Comparison of ENCODE assay signal across 9 cellular contexts in genomic region chr11:107043242-107043991, GRCh38. TPM values are rescaled to one million over a fixed set of nuclear protein-coding genes. Genes with fewer than 3 reads are reported as not detected.
DNase-seq lines count a peak whose midpoint lies in the region; TF ChIP-seq lines count a peak whose summit lies in the region.
"Had no signal": no experiment of that assay in that cellular context is flagged by ENCODE, and none has a peak within 500 bp of the region (broad histone marks: within the 10 kb centered on the region; RNA-seq: fewer than 3 reads in every experiment).

No MANE protein-coding gene starts in this region.

- no peak overlapping the region for H3K27ac ChIP-seq in CD4-positive, alpha-beta memory T cell (ENCODE audit: low read depth, low read length)

- no peak for TF ChIP-seq CTCF in GM10266 (IDR thresholded peaks at IDR 0.05; ENCODE audit: control insufficient read depth, insufficient read depth, low read depth, missing control alignments)
- no peak for TF ChIP-seq CTCF in foreskin fibroblast (IDR thresholded peaks at IDR 0.05; ENCODE audit: low read depth, low read length)

- POLR2A ChIA-PET in CD4-positive, alpha-beta memory T cell (lab: Charles Lee; ENCODE audit: partially characterized antibody), result no interaction called here

- CTCF ChIA-PET in activated naive CD4-positive, alpha-beta T cell treated with anti-CD3 and anti-CD28 coated beads for 36 hours (lab: Charles Lee), result interaction anchor here (1.2 kb wide), 1 partner anchor 124 kb away, joined by 3 read pairs; no protein-coding TSS in a partner anchor
- CTCF ChIA-PET in CD4-positive, alpha-beta memory T cell (lab: Charles Lee; ENCODE audit: partially characterized antibody), result no interaction called here

- H3K4me3 ChIP-seq in foreskin fibroblast (ENCODE audit: low read depth in 1 of 2, low read length in 2 of 2), result no peak overlapping the region
- H3K4me3 ChIP-seq in CD4-positive, alpha-beta memory T cell (ENCODE audit: low read length in 2 of 2), result no peak overlapping the region

- H3K36me3 Mint-ChIP-seq in activated naive CD4-positive, alpha-beta T cell treated with anti-CD3 and anti-CD28 coated beads for 36 hours (ENCODE audit: low read depth), result no peaks in the 10 kb centered on the region
- H3K36me3 Mint-ChIP-seq in CD4-positive, alpha-beta memory T cell, result no peaks in the 10 kb centered on the region
- H3K36me3 Mint-ChIP-seq: brain had no signal

- H3K4me1 ChIP-seq in CD4-positive, alpha-beta memory T cell (ENCODE audit: insufficient read depth, low read length), result no peaks in the 10 kb centered on the region

- peaks cover 6% of the 10 kb centered on the region for H3K9me3 Mint-ChIP-seq in activated naive CD4-positive, alpha-beta T cell treated with anti-CD3 and anti-CD28 coated beads for 36 hours
- H3K9me3 Mint-ChIP-seq in CD4-positive, alpha-beta memory T cell, result peaks cover 0 to 20% (median 10%) of the 10 kb centered on the region in 8 donors

- H3K27me3 ChIP-seq in CD4-positive, alpha-beta memory T cell (ENCODE audit: insufficient read depth, low read length), result no peaks in the 10 kb centered on the region

- H3K27me3 Mint-ChIP-seq in activated naive CD4-positive, alpha-beta T cell treated with anti-CD3 and anti-CD28 coated beads for 36 hours (ENCODE audit: low read depth), result no peaks in the 10 kb centered on the region
- no peaks in the 10 kb centered on the region for H3K27me3 Mint-ChIP-seq in CD4-positive, alpha-beta memory T cell
- H3K27me3 Mint-ChIP-seq: brain had no signal

- no peaks in the 10 kb centered on the region for H3K4me1 Mint-ChIP-seq in activated naive CD4-positive, alpha-beta T cell treated with anti-CD3 and anti-CD28 coated beads for 36 hours (ENCODE audit: low read depth)
- no peaks in the 10 kb centered on the region for H3K4me1 Mint-ChIP-seq in CD4-positive, alpha-beta memory T cell

- H3K27ac Mint-ChIP-seq in activated naive CD4-positive, alpha-beta T cell treated with anti-CD3 and anti-CD28 coated beads for 36 hours, result no peak overlapping the region
- no peak overlapping the region for H3K27ac Mint-ChIP-seq in CD4-positive, alpha-beta memory T cell

- intact Hi-C loops in activated naive CD4-positive, alpha-beta T cell treated with anti-CD3 and anti-CD28 coated beads for 36 hours (cut with micrococcal nuclease), result no loop called here
- intact Hi-C loops in CD4-positive, alpha-beta memory T cell (cut with micrococcal nuclease), result no loop called here

- H3K4me3 Mint-ChIP-seq in activated naive CD4-positive, alpha-beta T cell treated with anti-CD3 and anti-CD28 coated beads for 36 hours, result no peak overlapping the region
- no peak overlapping the region for H3K4me3 Mint-ChIP-seq in CD4-positive, alpha-beta memory T cell

- DNase-seq in GM10266 (ENCODE audit: extremely low spot score), result peak; percentile 31
- DNase-seq in H4 (ENCODE audit: low spot score), result peak; percentile 92
- peak; percentile 17 to 19 for DNase-seq in Kasumi-1 (lab: John Stamatoyannopoulos, UW)
- peak; percentile 69 to 78 for DNase-seq in foreskin fibroblast
- DNase-seq in activated naive CD4-positive, alpha-beta T cell treated with anti-CD3 and anti-CD28 coated beads for 36 hours, result no peak
- DNase-seq in OCI-M1 (lab: John Stamatoyannopoulos, UW), result no peak
- DNase-seq in CD4-positive, alpha-beta memory T cell, result no peak
- no peak for DNase-seq in midbrain (lab: John Stamatoyannopoulos, UW)

- H3K36me3 ChIP-seq in CD4-positive, alpha-beta memory T cell (ENCODE audit: insufficient read depth, low read length), result no peaks in the 10 kb centered on the region

- H3K9me3 ChIP-seq in CD4-positive, alpha-beta memory T cell (ENCODE audit: control insufficient read depth in 1 of 2, low read length in 2 of 2), result no peaks in the 10 kb centered on the region

RNA-seq across cellular contexts. Expression of gene GUCY1A2, which starts 25.1 kb away (rescaled TPM):
- 1.3 and 1.4 TPM in 2 replicates for total RNA-seq in H4 (2014; rRNA removed; shearing (Covaris generic))
- not detected for total RNA-seq in activated naive CD4-positive, alpha-beta T cell treated with anti-CD3 and anti-CD28 coated beads for 36 hours
- total RNA-seq in CD4-positive, alpha-beta memory T cell, result under 1 TPM in 1 of 2 experiments, not detected in 1; 0.12 TPM
- polyA plus RNA-seq in CD4-positive, alpha-beta memory T cell, result not detected

Comparison
In these comparisons a context has a peak if more than half of its experiments do, and no peak if none do; other contexts are left out.
1. DNase-seq: peak in GM10266 (single experiment), H4 (single experiment), Kasumi-1 (2 of 2) and foreskin fibroblast (2 of 2); none in activated naive CD4-positive, alpha-beta T cell treated with anti-CD3 and anti-CD28 coated beads for 36 hours (single experiment), OCI-M1 (single experiment), CD4-positive, alpha-beta memory T cell (0 of 5) and midbrain (single experiment).